ENCODE assay signal across 1 cellular context in the genomic region with DNA sequence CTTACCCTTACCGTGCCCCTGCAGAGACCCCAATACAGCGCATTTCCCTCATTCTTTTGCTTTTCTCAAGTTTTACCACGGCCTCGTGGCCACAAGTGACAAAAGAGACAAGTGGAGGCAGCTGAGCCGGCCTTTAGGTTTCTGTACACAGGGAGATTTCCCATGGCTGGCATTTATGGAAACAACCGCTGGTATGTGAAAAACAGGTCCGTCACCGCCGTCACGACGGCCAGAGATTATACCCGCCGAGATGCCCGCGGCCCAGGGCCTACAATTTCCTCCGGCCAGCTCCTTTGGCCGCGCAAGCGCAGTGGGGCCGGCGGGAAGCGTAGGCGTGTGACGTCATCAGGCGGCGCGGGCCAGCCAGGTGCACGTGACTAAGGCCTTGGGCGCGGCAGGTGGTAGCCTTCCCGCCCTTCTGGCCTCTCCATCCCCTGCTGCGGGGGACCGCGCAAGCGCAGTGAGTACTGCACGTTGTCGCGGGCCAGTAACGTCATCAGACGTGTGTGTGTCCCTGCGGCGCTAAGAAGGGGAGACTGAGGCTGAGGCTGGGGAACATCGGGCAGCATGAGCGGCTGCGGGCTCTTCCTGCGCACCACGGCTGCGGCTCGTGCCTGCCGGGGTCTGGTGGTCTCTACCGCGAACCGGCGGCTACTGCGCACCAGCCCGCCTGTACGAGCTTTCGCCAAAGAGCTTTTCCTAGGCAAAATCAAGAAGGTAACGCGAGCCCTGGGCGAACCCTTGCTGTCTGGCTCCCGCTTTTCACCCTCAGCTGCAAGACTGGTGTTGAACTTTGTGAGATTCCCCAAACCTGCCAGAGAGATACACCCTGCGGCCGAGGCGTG.
TF ChIP-seq lines count a peak whose summit lies in the region.

A gene (plus strand): TSS at position 496 of the 845 bp plus-strand sequence. CDS start 72 bp downstream, at position 568.

TF ChIP-seq in HepG2, 621 proteins besides CTCF, POLR2A, EP300 and RAD21 (continued from another document and continues in another):
- TF ChIP-seq ELF3 (CRISPR knock-in tag; IDR thresholded peaks at IDR 0.05) (peak; percentile 74; the same call in 1 of the 2 replicates), ZNF709 (CRISPR knock-in tag; IDR thresholded peaks at IDR 0.05) (peak; percentile 89; the same call in 1 of the 2 replicates), DNMT1 (CRISPR knock-in tag; IDR thresholded peaks at IDR 0.05) (peak; percentile 92; the same call in 1 of the 2 replicates), ZNF430 (CRISPR knock-in tag; IDR thresholded peaks at IDR 0.05) (peak; percentile 78), ZNF33A (CRISPR knock-in tag; IDR thresholded peaks at IDR 0.05; ENCODE audit: borderline replicate concordance) (peak; percentile 93), FOXA1 (IDR thresholded peaks at IDR 0.05) (no peak), FOXA1 (CRISPR knock-in tag; IDR thresholded peaks at IDR 0.05) (peak; percentile 26; the same call in 1 of the 2 replicates), ZNF572 (CRISPR knock-in tag; IDR thresholded peaks at IDR 0.05) (0 out of 2 replicates have a peak, but pooled peaks have one; percentile 24), ZFP36 (IDR thresholded peaks at IDR 0.05; ENCODE audit: borderline replicate concordance, low read depth, low read length, partially characterized antibody) (no peak), AGO2 (optimal IDR thresholded peaks at IDR 0.05; ENCODE audit: low read depth, low read length) (no peak), HES4 (CRISPR knock-in tag; IDR thresholded peaks at IDR 0.05; ENCODE audit: borderline replicate concordance) (peak; percentile 93), HCFC1 (IDR thresholded peaks at IDR 0.05; ENCODE audit: low read depth, low read length) (peak; percentile 70; the same call in 1 of the 2 replicates), ZNF589 (CRISPR knock-in tag; conservative IDR thresholded peaks at IDR 0.05) (peak; percentile 87), MTF1 (CRISPR knock-in tag; IDR thresholded peaks at IDR 0.05) (no peak; the same call in 1 of the 2 replicates), ATAD3A (CRISPR knock-in tag; IDR thresholded peaks at IDR 0.05) (0 out of 2 replicates have a peak, but pooled peaks have one; percentile 27), GPN1 (CRISPR knock-in tag; IDR thresholded peaks at IDR 0.05; ENCODE audit: borderline replicate concordance) (no peak), BRCA1 (CRISPR knock-in tag; IDR thresholded peaks at IDR 0.05) (no peak), SKI (IDR thresholded peaks at IDR 0.05; ENCODE audit: partially characterized antibody) (peak; percentile 70), PAF1 (CRISPR knock-in tag; IDR thresholded peaks at IDR 0.05) (no peak), ZNF205 (CRISPR knock-in tag; IDR thresholded peaks at IDR 0.05) (peak; percentile 48; the same call in 1 of the 2 replicates), HIVEP1 (CRISPR knock-in tag; IDR thresholded peaks at IDR 0.05) (peak; percentile 94), MEIS2 (CRISPR knock-in tag; IDR thresholded peaks at IDR 0.05) (peak; percentile 89), ZNF207 (IDR thresholded peaks at IDR 0.05; ENCODE audit: borderline replicate concordance) (no peak), NPAS2 (CRISPR knock-in tag; IDR thresholded peaks at IDR 0.05; ENCODE audit: borderline replicate concordance) (no peak), ZNF251 (CRISPR knock-in tag; IDR thresholded peaks at IDR 0.05) (no peak), ZNF749 (CRISPR knock-in tag; IDR thresholded peaks at IDR 0.05; ENCODE audit: borderline replicate concordance) (peak; percentile 99), ZNF329 (CRISPR knock-in tag; IDR thresholded peaks at IDR 0.05; ENCODE audit: low read depth) (peak; percentile 91), ZNF713 (CRISPR knock-in tag; IDR thresholded peaks at IDR 0.05) (0 out of 2 replicates have a peak, but pooled peaks have one; percentile 69), PPARG (CRISPR knock-in tag; conservative IDR thresholded peaks at IDR 0.05) (peak; percentile 77), ZNF337 (CRISPR knock-in tag; IDR thresholded peaks at IDR 0.05; ENCODE audit: borderline replicate concordance, low read depth) (peak; percentile 98; the same call in 1 of the 2 replicates), ZNF121 (CRISPR knock-in tag; IDR thresholded peaks at IDR 0.05) (no peak), TP53 (CRISPR knock-in tag; conservative IDR thresholded peaks at IDR 0.05) (peak; percentile 54; the same call in 1 of the 2 replicates), CREB1 (IDR thresholded peaks at IDR 0.05) (peak; percentile 100), CREB1 (CRISPR knock-in tag; IDR thresholded peaks at IDR 0.05) (peak; percentile 100), ZNF326 (CRISPR knock-in tag; IDR thresholded peaks at IDR 0.05; ENCODE audit: borderline replicate concordance) (no peak)
- TF ChIP-seq, protein P1, sequence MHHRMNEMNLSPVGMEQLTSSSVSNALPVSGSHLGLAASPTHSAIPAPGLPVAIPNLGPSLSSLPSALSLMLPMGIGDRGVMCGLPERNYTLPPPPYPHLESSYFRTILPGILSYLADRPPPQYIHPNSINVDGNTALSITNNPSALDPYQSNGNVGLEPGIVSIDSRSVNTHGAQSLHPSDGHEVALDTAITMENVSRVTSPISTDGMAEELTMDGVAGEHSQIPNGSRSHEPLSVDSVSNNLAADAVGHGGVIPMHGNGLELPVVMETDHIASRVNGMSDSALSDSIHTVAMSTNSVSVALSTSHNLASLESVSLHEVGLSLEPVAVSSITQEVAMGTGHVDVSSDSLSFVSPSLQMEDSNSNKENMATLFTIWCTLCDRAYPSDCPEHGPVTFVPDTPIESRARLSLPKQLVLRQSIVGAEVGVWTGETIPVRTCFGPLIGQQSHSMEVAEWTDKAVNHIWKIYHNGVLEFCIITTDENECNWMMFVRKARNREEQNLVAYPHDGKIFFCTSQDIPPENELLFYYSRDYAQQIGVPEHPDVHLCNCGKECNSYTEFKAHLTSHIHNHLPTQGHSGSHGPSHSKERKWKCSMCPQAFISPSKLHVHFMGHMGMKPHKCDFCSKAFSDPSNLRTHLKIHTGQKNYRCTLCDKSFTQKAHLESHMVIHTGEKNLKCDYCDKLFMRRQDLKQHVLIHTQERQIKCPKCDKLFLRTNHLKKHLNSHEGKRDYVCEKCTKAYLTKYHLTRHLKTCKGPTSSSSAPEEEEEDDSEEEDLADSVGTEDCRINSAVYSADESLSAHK (CRISPR knock-in tag; IDR thresholded peaks at IDR 0.05; ENCODE audit: borderline replicate concordance) = no peak
- TF ChIP-seq, protein P2, sequence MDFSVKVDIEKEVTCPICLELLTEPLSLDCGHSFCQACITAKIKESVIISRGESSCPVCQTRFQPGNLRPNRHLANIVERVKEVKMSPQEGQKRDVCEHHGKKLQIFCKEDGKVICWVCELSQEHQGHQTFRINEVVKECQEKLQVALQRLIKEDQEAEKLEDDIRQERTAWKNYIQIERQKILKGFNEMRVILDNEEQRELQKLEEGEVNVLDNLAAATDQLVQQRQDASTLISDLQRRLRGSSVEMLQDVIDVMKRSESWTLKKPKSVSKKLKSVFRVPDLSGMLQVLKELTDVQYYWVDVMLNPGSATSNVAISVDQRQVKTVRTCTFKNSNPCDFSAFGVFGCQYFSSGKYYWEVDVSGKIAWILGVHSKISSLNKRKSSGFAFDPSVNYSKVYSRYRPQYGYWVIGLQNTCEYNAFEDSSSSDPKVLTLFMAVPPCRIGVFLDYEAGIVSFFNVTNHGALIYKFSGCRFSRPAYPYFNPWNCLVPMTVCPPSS (IDR thresholded peaks at IDR 0.05) = no peak
- TF ChIP-seq, protein P3, sequence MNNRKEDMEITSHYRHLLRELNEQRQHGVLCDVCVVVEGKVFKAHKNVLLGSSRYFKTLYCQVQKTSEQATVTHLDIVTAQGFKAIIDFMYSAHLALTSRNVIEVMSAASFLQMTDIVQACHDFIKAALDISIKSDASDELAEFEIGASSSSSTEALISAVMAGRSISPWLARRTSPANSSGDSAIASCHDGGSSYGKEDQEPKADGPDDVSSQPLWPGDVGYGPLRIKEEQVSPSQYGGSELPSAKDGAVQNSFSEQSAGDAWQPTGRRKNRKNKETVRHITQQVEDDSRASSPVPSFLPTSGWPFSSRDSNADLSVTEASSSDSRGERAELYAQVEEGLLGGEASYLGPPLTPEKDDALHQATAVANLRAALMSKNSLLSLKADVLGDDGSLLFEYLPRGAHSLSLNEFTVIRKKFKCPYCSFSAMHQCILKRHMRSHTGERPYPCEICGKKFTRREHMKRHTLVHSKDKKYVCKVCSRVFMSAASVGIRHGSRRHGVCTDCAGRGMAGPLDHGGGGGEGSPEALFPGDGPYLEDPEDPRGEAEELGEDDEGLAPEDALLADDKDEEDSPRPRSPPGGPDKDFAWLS (CRISPR knock-in tag; IDR thresholded peaks at IDR 0.05; ENCODE audit: borderline replicate concordance) = no peak
- TF ChIP-seq, protein P4, sequence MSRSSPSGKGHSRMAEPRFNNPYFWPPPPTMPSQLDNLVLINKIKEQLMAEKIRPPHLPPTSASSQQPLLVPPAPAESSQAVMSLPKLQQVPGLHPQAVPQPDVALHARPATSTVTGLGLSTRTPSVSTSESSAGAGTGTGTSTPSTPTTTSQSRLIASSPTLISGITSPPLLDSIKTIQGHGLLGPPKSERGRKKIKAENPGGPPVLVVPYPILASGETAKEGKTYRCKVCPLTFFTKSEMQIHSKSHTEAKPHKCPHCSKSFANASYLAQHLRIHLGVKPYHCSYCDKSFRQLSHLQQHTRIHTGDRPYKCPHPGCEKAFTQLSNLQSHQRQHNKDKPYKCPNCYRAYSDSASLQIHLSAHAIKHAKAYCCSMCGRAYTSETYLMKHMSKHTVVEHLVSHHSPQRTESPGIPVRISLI (CRISPR knock-in tag; IDR thresholded peaks at IDR 0.05; ENCODE audit: borderline replicate concordance) = no peak; the same call in 1 of the 2 replicates
- TF ChIP-seq, protein P5, sequence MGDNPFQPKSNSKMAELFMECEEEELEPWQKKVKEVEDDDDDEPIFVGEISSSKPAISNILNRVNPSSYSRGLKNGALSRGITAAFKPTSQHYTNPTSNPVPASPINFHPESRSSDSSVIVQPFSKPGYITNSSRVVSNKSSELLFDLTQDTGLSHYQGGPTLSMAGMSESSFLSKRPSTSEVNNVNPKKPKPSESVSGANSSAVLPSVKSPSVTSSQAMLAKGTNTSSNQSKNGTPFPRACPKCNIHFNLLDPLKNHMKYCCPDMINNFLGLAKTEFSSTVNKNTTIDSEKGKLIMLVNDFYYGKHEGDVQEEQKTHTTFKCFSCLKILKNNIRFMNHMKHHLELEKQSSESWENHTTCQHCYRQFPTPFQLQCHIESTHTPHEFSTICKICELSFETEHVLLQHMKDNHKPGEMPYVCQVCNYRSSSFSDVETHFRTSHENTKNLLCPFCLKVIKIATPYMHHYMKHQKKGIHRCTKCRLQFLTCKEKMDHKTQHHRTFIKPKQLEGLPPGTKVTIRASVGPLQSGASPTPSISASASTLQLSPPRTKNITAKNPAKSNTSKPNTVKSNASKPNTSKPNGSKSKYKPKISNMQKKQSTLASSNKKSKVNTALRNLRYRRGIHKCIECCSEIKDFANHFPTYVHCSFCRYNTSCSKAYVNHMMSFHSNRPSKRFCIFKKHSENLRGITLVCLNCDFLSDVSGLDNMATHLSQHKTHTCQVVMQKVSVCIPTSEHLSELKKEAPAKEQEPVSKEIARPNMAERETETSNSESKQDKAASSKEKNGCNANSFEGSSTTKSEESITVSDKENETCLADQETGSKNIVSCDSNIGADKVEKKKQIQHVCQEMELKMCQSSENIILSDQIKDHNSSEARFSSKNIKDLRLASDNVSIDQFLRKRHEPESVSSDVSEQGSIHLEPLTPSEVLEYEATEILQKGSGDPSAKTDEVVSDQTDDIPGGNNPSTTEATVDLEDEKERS (CRISPR knock-in tag; IDR thresholded peaks at IDR 0.05) = peak; percentile 89
- TF ChIP-seq, protein P6, sequence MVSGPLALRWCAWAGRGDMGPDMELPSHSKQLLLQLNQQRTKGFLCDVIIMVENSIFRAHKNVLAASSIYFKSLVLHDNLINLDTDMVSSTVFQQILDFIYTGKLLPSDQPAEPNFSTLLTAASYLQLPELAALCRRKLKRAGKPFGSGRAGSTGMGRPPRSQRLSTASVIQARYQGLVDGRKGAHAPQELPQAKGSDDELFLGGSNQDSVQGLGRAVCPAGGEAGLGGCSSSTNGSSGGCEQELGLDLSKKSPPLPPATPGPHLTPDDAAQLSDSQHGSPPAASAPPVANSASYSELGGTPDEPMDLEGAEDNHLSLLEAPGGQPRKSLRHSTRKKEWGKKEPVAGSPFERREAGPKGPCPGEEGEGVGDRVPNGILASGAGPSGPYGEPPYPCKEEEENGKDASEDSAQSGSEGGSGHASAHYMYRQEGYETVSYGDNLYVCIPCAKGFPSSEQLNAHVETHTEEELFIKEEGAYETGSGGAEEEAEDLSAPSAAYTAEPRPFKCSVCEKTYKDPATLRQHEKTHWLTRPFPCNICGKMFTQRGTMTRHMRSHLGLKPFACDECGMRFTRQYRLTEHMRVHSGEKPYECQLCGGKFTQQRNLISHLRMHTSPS (CRISPR knock-in tag; IDR thresholded peaks at IDR 0.05; ENCODE audit: low read depth) = no peak; the same call in 1 of the 2 replicates
- TF ChIP-seq, protein P7, sequence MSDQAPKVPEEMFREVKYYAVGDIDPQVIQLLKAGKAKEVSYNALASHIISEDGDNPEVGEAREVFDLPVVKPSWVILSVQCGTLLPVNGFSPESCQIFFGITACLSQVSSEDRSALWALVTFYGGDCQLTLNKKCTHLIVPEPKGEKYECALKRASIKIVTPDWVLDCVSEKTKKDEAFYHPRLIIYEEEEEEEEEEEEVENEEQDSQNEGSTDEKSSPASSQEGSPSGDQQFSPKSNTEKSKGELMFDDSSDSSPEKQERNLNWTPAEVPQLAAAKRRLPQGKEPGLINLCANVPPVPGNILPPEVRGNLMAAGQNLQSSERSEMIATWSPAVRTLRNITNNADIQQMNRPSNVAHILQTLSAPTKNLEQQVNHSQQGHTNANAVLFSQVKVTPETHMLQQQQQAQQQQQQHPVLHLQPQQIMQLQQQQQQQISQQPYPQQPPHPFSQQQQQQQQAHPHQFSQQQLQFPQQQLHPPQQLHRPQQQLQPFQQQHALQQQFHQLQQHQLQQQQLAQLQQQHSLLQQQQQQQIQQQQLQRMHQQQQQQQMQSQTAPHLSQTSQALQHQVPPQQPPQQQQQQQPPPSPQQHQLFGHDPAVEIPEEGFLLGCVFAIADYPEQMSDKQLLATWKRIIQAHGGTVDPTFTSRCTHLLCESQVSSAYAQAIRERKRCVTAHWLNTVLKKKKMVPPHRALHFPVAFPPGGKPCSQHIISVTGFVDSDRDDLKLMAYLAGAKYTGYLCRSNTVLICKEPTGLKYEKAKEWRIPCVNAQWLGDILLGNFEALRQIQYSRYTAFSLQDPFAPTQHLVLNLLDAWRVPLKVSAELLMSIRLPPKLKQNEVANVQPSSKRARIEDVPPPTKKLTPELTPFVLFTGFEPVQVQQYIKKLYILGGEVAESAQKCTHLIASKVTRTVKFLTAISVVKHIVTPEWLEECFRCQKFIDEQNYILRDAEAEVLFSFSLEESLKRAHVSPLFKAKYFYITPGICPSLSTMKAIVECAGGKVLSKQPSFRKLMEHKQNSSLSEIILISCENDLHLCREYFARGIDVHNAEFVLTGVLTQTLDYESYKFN (CRISPR knock-in tag; conservative IDR thresholded peaks at IDR 0.05) = no peak; the same call in 1 of the 2 replicates
